In the genomic region with DNA sequence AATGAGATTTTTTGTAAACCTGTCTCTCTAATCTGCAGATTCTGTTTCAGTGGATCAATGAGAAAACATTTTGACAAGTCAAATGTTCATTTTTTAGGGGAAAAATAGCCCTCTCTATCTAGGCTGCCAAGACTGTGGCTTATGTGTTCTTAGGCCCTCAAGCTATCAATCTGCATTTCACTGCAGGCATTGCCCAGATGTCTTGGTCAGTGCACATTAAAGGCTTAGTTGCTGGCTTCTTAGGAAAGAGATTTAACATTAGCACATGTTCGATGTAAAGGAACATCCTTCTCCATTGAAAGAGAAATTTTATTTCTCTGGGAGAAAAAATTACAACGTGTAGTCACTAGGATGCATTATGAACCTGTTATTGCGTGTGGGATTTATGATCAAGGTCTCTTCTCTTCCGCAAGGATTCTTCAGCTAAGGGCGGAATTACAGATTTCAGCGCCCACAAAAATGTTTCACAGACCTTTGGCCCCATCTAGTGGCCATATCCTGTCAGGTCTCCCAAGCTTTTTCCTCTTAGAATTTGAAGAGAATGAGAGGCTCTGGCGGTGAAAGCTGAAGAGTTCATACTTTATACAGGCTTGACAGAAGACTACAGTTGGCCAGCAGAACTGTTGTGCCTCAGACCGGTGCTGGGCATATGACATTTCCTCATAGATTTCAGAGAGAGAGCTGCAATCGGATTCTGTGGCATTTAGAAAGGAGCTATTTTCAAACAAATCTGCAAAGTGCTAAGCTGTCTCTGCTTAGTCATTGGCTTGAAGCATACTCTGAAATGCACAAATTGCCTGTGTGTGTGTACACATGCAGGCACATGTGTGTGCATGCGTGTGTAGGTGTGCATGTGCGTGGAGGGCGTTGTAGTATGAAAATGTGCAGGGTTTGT, we compare ENCODE assay signal across 8 cellular contexts.
A peak's percentile ranks its signal among the peaks of the same experiment; 100 is the strongest.
DNase-seq lines count a peak whose midpoint lies in the region; ATAC-seq, FAIRE-seq and TF ChIP-seq lines count a peak whose summit lies in the region.

No MANE protein-coding gene starts in this region.

- POLR2A ChIA-PET in K562 (lab: Yijun Ruan, JAX) = interaction anchor here (0.6 to 1.5 kb wide), 4 partner anchors 46 to 629 kb away, joined by 3 to 5 read pairs (median 3); a partner anchor contains a TSS

- no TSS peak for BruUV-seq in K562 (replicated peaks; lab: Mats Ljungman, UMichigan)

- H3K27me3 Mint-ChIP-seq in T-helper 17 cell = peaks cover 55% of the 10 kb centered on the region

- H3K4me1 Mint-ChIP-seq in T-helper 17 cell = peaks cover 2% of the 10 kb centered on the region

- no peaks in the 10 kb centered on the region for H3K9me3 ChIP-seq in T-helper 17 cell (ENCODE audit: control insufficient read depth, low read length, poor library complexity, severe bottlenecking)
- no peaks in the 10 kb centered on the region for H3K9me3 ChIP-seq in K562 (replicated peaks; ENCODE audit: control insufficient read depth, insufficient read depth, low read depth, low read length)

- no peak for TF ChIP-seq POLR2A in K562 (conservative IDR thresholded peaks at IDR 0.05)

- 5% methylated on average over 12 of the region's 12 CpGs for WGBS in K562 (ENCODE audit: insufficient coverage, low coverage, missing lambda C conversion rate)

- in situ Hi-C loops in K562 (cut with MboI) = loop anchor here (10.0 to 25.0 kb wide), 3 partner anchors 186 to 1134 kb away; no protein-coding TSS in a partner anchor

- 0 out of 2 replicates have a peak overlapping the region, but pooled peaks have one; percentile 30 for H2AFZ ChIP-seq in K562 (ENCODE audit: low read depth, low read length)

- no peaks in the 10 kb centered on the region for H3K36me3 ChIP-seq in K562 (ENCODE audit: control insufficient read depth, insufficient read depth, low read length)

- H3K36me3 Mint-ChIP-seq in T-helper 17 cell (ENCODE audit: low read depth) = no peaks in the 10 kb centered on the region

- TF ChIP-seq CTCF in K562 (IDR thresholded peaks at IDR 0.05 in 2 of 3, conservative IDR thresholded peaks at IDR 0.05 in 1 of 3; ENCODE audit: insufficient read depth in 2 of 3, low read depth in 1 of 3, low read length in 3 of 3) = peak; percentile 76 to 89 (median 80)

- no peaks in the 10 kb centered on the region for H3K79me2 ChIP-seq in K562 (ENCODE audit: control insufficient read depth, insufficient read depth, low read length)

- H3K9me1 ChIP-seq in K562 (ENCODE audit: control insufficient read depth, insufficient read depth, low read length) = no peaks in the 10 kb centered on the region

- no peak for TF ChIP-seq EP300 in K562 (IDR thresholded peaks at IDR 0.05; ENCODE audit: low read length)

- H3K9ac ChIP-seq in K562 (ENCODE audit: insufficient read depth in 1 of 2, low read depth in 2 of 2, low read length in 2 of 2) = no peak overlapping the region

- intact Hi-C loops in Right ventricle myocardium inferior (cut with DNase I) (loop anchor here (1.0 to 10.0 kb wide), 5 partner anchors 46 to 1054 kb away; no protein-coding TSS in a partner anchor), cardiac septum (cut with DNase I) (loop anchor here (5.0 kb wide), 3 partner anchors 689 to 834 kb away; no protein-coding TSS in a partner anchor), K562 (cut with micrococcal nuclease) (loop anchor here (1.0 to 5.0 kb wide), 6 partner anchors 48 to 834 kb away; no protein-coding TSS in a partner anchor)

- H3K4me3 Mint-ChIP-seq in T-helper 17 cell = no peak overlapping the region

- peak; percentile 53 for ATAC-seq in Right ventricle myocardium inferior
- ATAC-seq in HG02884 (IDR thresholded peaks at IDR 0.05; ENCODE audit: unreplicated experiment) = peak; percentile 86
- peak; percentile 70 for ATAC-seq in T-helper 17 cell
- peak; percentile 86 for ATAC-seq in K562

- no peak overlapping the region for H3K4me3 ChIP-seq in K562

- CTCF ChIA-PET in K562 (lab: Yijun Ruan, JAX; ENCODE audit: low intra/inter-chr PET ratio) = interaction anchor here (0.7 to 1.2 kb wide), 3 partner anchors 836 to 1746 kb away, joined by 3 to 6 read pairs (median 3); no protein-coding TSS in a partner anchor

- no peak overlapping the region for H3K4me2 ChIP-seq in K562 (ENCODE audit: insufficient read depth, low read length)

- H4K20me1 ChIP-seq in K562 (replicated peaks; ENCODE audit: control insufficient read depth, insufficient read depth, low read length) = no peaks in the 10 kb centered on the region

- no peak overlapping the region for H3K27ac ChIP-seq in K562 (ENCODE audit: extremely low read depth, low read depth, low read length)

- no peaks in the 10 kb centered on the region; a peak in 1 of 5 replicates for H3K4me1 ChIP-seq in K562 (replicated peaks in 1 of 2; ENCODE audit: control insufficient read depth in 2 of 2, insufficient read depth in 2 of 2, low read length in 2 of 2)

- FAIRE-seq in K562 (lab: Jason Lieb, UNC) = peak; percentile 93

- no peak for DNase-seq in Right ventricle myocardium inferior (ENCODE audit: missing footprints)
- DNase-seq in cardiac septum (ENCODE audit: low spot score) = no peak
- peak; percentile 81 for DNase-seq in NCI-H1694 treated with DMSO at 0.1 percent for 48 hours (lab: John Stamatoyannopoulos, UW)
- peak in 2 of 3 donors; percentile 14 to 18 for DNase-seq in T-helper 17 cell
- DNase-seq in K562 (ENCODE audit: extremely low read depth in 1 of 4, low spot score in 3 of 4) = peak; percentile 58 to 78 (median 60)
- DNase-seq in iPS-NIHi11 (ENCODE audit: low spot score) = peak; percentile 66
- DNase-seq in stimulated activated CD4-positive, alpha-beta T cell treated with anti-CD3 and anti-CD28 coated beads, Interleukin-12 subunit alpha, Interleukin-12 subunit beta, amount 100 ng/mL, for 24 hours (ENCODE audit: low read depth in 2 of 2) = peak; percentile 13 to 39

- H3K27ac Mint-ChIP-seq in T-helper 17 cell = no peak overlapping the region

- peak; percentile 86 to 87 for TF ChIP-seq RAD21 in K562 (CRISPR knock-in tag; conservative IDR thresholded peaks at IDR 0.05 in 1 of 2, IDR thresholded peaks at IDR 0.05 in 1 of 2)

- H3K27me3 ChIP-seq in K562 (ENCODE audit: control insufficient read depth in 2 of 2, insufficient read depth in 2 of 2, low read length in 2 of 2) = peaks cover 13 to 29% of the 10 kb centered on the region in 2 experiments

TF ChIP-seq in K562, 482 proteins besides CTCF, POLR2A, EP300 and RAD21:
- TF ChIP-seq MECOM (CRISPR knock-in tag; IDR thresholded peaks at IDR 0.05) (0 out of 2 replicates have a peak, but pooled peaks have one; percentile 31), HNRNPL (IDR thresholded peaks at IDR 0.05; ENCODE audit: low read depth, low read length) (no peak), RCOR1 (IDR thresholded peaks at IDR 0.05; ENCODE audit: borderline replicate concordance in 1 of 2, low read depth in 2 of 2, low read length in 2 of 2) (peak in 1 of 2 experiments; percentile 46; a peak in 1 of 4 replicates), CC2D1A (IDR thresholded peaks at IDR 0.05) (peak; percentile 44; the same call in 1 of the 2 replicates), NFE2 (IDR thresholded peaks at IDR 0.05; ENCODE audit: low read depth) (0 out of 2 replicates have a peak, but pooled peaks have one; percentile 2), SMC3 (conservative IDR thresholded peaks at IDR 0.05; ENCODE audit: insufficient read depth, low read depth, low read length) (peak; percentile 79), MTF1 (CRISPR knock-in tag; IDR thresholded peaks at IDR 0.05; ENCODE audit: borderline replicate concordance) (no peak), STAG1 (CRISPR knock-in tag; IDR thresholded peaks at IDR 0.05; ENCODE audit: borderline replicate concordance) (peak; percentile 42; the same call in 1 of the 2 replicates), ELF1 (tag; IDR thresholded peaks at IDR 0.05) (0 out of 2 replicates have a peak, but pooled peaks have one; percentile 27)
- TF ChIP-seq, protein P1, sequence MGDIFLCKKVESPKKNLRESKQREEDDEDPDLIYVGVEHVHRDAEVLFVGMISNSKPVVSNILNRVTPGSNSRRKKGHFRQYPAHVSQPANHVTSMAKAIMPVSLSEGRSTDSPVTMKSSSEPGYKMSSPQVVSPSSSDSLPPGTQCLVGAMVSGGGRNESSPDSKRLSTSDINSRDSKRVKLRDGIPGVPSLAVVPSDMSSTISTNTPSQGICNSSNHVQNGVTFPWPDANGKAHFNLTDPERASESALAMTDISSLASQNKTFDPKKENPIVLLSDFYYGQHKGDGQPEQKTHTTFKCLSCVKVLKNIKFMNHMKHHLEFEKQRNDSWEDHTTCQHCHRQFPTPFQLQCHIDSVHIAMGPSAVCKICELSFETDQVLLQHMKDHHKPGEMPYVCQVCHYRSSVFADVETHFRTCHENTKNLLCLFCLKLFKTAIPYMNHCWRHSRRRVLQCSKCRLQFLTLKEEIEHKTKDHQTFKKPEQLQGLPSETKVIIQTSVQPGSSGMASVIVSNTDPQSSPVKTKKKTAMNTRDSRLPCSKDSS (IDR thresholded peaks at IDR 0.05; ENCODE audit: low read depth, partially characterized antibody) = no peak
- TF ChIP-seq, protein P2, sequence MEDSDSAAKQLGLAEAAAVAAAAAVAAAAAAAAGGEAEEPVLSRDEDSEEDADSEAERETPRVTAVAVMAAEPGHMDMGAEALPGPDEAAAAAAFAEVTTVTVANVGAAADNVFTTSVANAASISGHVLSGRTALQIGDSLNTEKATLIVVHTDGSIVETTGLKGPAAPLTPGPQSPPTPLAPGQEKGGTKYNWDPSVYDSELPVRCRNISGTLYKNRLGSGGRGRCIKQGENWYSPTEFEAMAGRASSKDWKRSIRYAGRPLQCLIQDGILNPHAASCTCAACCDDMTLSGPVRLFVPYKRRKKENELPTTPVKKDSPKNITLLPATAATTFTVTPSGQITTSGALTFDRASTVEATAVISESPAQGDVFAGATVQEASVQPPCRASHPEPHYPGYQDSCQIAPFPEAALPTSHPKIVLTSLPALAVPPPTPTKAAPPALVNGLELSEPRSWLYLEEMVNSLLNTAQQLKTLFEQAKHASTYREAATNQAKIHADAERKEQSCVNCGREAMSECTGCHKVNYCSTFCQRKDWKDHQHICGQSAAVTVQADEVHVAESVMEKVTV (CRISPR knock-in tag; IDR thresholded peaks at IDR 0.05) = peak; percentile 69

Comparison
In these comparisons a context has a peak if more than half of its experiments do, and no peak if none do; other contexts are left out.
1. DNase-seq: peak in NCI-H1694 treated with DMSO at 0.1 percent for 48 hours (single experiment), T-helper 17 cell (2 of 3), K562 (4 of 4), iPS-NIHi11 (single experiment) and stimulated activated CD4-positive, alpha-beta T cell treated with anti-CD3 and anti-CD28 coated beads, Interleukin-12 subunit alpha, Interleukin-12 subunit beta, amount 100 ng/mL, for 24 hours (2 of 2); none in Right ventricle myocardium inferior (single experiment) and cardiac septum (single experiment).
2. Peak in every context shown above with its lines, with median percentiles within 50 percentile points of each other: ATAC-seq.